8 cellular contexts compared by ENCODE assay signal in the genomic region with DNA sequence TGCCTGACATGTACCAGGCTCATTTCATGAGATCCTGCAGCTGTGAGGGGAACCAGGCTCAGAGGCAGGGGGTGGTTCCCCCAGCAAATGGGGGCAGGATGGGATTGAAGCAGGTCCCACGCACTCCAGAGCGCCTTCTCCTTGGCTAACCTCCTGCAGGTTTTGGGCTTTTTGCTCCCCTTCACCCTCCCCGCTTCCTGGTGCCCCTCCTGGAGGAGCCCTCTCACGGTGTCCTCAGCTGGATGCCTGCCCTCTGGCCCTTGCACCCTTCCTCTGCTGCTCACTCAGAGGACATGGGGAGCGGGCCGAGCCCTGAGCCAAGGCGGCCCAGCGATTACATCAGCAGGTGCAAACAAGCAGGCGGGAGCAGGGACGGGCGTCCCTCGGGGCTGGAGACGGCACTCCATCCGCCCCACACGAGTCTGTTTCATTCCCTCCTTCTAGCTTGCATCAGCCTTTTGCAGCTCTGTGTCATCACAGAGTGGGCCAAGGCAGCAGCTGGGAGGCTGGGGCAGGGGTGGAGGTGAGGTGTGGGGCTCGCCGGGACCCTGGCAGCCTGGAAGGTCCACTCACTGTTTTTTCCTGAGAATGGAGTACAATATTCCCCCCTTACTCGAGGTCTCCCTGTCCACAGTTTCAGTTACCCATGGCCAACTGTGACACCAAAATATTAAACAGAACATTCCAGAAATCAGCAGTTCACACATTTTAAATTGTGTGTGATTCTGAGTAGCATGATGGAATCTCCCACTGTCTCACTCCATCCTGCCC. TPM values are rescaled to one million over a fixed set of nuclear protein-coding genes. Genes with fewer than 3 reads are reported as not detected.
A peak's percentile ranks its signal among the peaks of the same experiment; 100 is the strongest.
DNase-seq lines count a peak whose midpoint lies in the region; ATAC-seq, FAIRE-seq and TF ChIP-seq lines count a peak whose summit lies in the region.

No MANE protein-coding gene starts in this region.

- peak overlapping the region; percentile 12 for H3K4me2 ChIP-seq in skeletal muscle satellite cell (ENCODE audit: low read length)

- H3K4me1 ChIP-seq in heart right ventricle (peaks cover 33 to 100% (median 90%) of the 10 kb centered on the region in 9 donors), skeletal muscle satellite cell (ENCODE audit: control insufficient read depth, insufficient read depth, low read length) (peaks cover 35% of the 10 kb centered on the region)

- peak overlapping the region in 6 of 10 donors; percentile 5 to 62 (median 32) for H3K27ac ChIP-seq in heart right ventricle

- peak; percentile 84 for DNase-seq in H4 (ENCODE audit: low spot score)
- peak; percentile 71 for DNase-seq in RPMI7951 (ENCODE audit: low read depth)
- peak in 1 of 2 donors; percentile 63 for DNase-seq in heart right ventricle
- DNase-seq in frontal cortex (ENCODE audit: low spot score in 2 of 2): no peak
- DNase-seq in stimulated activated naive CD8-positive, alpha-beta T cell treated with anti-CD3 and anti-CD28 coated beads, Interleukin-15, Interleukin-2, amounts not matched to agents 100 U/mL and 50 U/mL, for 24 hours: no peak
- no peak for DNase-seq in T-helper 2 cell

- FAIRE-seq in frontal cortex (lab: Jason Lieb, UNC): no peak

- H3K9me3 ChIP-seq in heart right ventricle (no peaks in the 10 kb centered on the region), skeletal muscle satellite cell (replicated peaks; ENCODE audit: low read length) (no peaks in the 10 kb centered on the region)

- intact Hi-C loops in heart right ventricle (cut with DNase I): loop anchor here in 5 of 10 donors (5.0 to 10.0 kb wide), 4 partner anchors 34 to 364 kb away; a partner anchor contains a TSS

- H3K4me3 ChIP-seq in heart right ventricle (no peak overlapping the region), skeletal muscle satellite cell (ENCODE audit: low read length) (no peak overlapping the region)

- peak in 2 of 8 donors; percentile 18 to 60 for ATAC-seq in heart right ventricle
- no peak for ATAC-seq in stimulated activated naive CD8-positive, alpha-beta T cell treated with anti-CD3 and anti-CD28 coated beads, Interleukin-15, Interleukin-2, amounts not matched to agents 100 U/mL and 50 U/mL, for 24 hours
- no peak for ATAC-seq in GM18511 (IDR thresholded peaks at IDR 0.05; ENCODE audit: unreplicated experiment)

- 63 to 67% methylated on average over 18 of the region's 18 CpGs for WGBS in heart right ventricle, 2 donors

- H3K27me3 ChIP-seq in heart right ventricle (no peaks in the 10 kb centered on the region), skeletal muscle satellite cell (ENCODE audit: control insufficient read depth, insufficient read depth, low read length) (no peaks in the 10 kb centered on the region)

- no peak for TF ChIP-seq CTCF in heart right ventricle (IDR thresholded peaks at IDR 0.05)

- H3K9ac ChIP-seq in skeletal muscle satellite cell (ENCODE audit: low read depth, low read length): peak overlapping the region; percentile 25

- H3K36me3 ChIP-seq in heart right ventricle (no peaks in the 10 kb centered on the region), skeletal muscle satellite cell (ENCODE audit: insufficient read depth, low read length) (no peaks in the 10 kb centered on the region)

RNA-seq across cellular contexts. Expression of a gene that starts 52.7 kb away (rescaled TPM):
- 2.1 and 3.3 TPM in 2 replicates for total RNA-seq in H4 (2014; rRNA removed; shearing (Covaris generic))
- 0.39 and 1.2 TPM in 2 replicates for total RNA-seq in RPMI7951 (2014; rRNA removed; shearing (Covaris generic))
- total RNA-seq in heart right ventricle (1 to 10 TPM in 8 of 10 donors, under 1 TPM in 2; 0.89 to 3.5 (median 1.2) TPM), frontal cortex (1.2 TPM)
- polyA plus RNA-seq in heart right ventricle: 1 to 10 TPM; 1.2 to 1.6 TPM
- 1.3 and 1.7 TPM in 2 replicates for total RNA-seq in skeletal muscle satellite cell (2012; rRNA removed)

RNA-seq across cellular contexts. Expression of a gene that starts 54.0 kb away (rescaled TPM):
- total RNA-seq in H4 (2014; rRNA removed; shearing (Covaris generic)): 6.8 and 7.1 TPM in 2 replicates
- total RNA-seq in RPMI7951 (2014; rRNA removed; shearing (Covaris generic)): 19.3 and 25.3 TPM in 2 replicates
- total RNA-seq in heart right ventricle (10 to 100 TPM in 9 of 10 donors, 1 to 10 TPM in 1; 9.0 to 20.6 (median 12.5) TPM), frontal cortex (2.9 TPM)
- 1 to 10 TPM; 3.3 to 5.9 TPM for polyA plus RNA-seq in heart right ventricle
- total RNA-seq in skeletal muscle satellite cell (2012; rRNA removed): 15.0 and 15.3 TPM in 2 replicates

Comparison
In these comparisons a context has a peak if more than half of its experiments do, and no peak if none do; other contexts are left out.
1. DNase-seq: peak in H4 (single experiment) and RPMI7951 (single experiment); none in frontal cortex (0 of 2), stimulated activated naive CD8-positive, alpha-beta T cell treated with anti-CD3 and anti-CD28 coated beads, Interleukin-15, Interleukin-2, amounts not matched to agents 100 U/mL and 50 U/mL, for 24 hours (single experiment) and T-helper 2 cell (0 of 5).